32 cellular contexts compared by ENCODE assay signal in genomic region chrX:131836161-131836560, GRCh38.
"Had no signal": no experiment of that assay in that cellular context is flagged by ENCODE, and none has a peak within 500 bp of the region (broad histone marks: within the 10 kb centered on the region; RNA-seq: fewer than 3 reads in every experiment).

No MANE protein-coding gene starts in this region.

- H3K4me3 ChIP-seq: breast epithelium, cardiac muscle cell, gastrocnemius medialis, heart left ventricle had no signal

- H3K27me3 ChIP-seq: cardiac muscle cell, gastrocnemius medialis had no signal

- ATAC-seq: activated CD4-positive, CD25-positive, alpha-beta regulatory T cell treated with anti-CD3 and anti-CD28 coated beads, Interleukin-2, amount 50 U/mL, for 24 hours; activated CD8-positive, alpha-beta T cell treated with anti-CD3 and anti-CD28 coated beads for 36 hours; activated T-cell treated with anti-CD3 and anti-CD28 coated beads, Interleukin-2, amount 50 U/mL, for 4 hours; activated T-helper 17 cell treated with anti-CD3 and anti-CD28 coated beads, Interleukin-2, amount 50 U/mL, for 72 hours; effector memory CD8-positive, alpha-beta T cell; esophagus mucosa; gastrocnemius medialis; heart left ventricle; T-helper 17 cell had no signal

- H3K36me3 ChIP-seq: breast epithelium, cardiac muscle cell, gastrocnemius medialis, heart left ventricle, WERI-Rb-1 had no signal

- DNase-seq: activated B cell treated with CpG ODN at 0.5 μM for 24 hours; activated CD4-positive, alpha-beta T cell treated with anti-CD3 and anti-CD28 coated beads for 48 hours; activated CD4-positive, alpha-beta T cell treated with anti-CD3 and anti-CD28 coated beads, Interleukin-2, amount 50 U/mL, for 1 hour; activated CD4-positive, alpha-beta T cell treated with anti-CD3 and anti-CD28 coated beads, Interleukin-2, amount 50 U/mL, for 48 hours; activated CD8-positive, alpha-beta memory T cell treated with anti-CD3 and anti-CD28 coated beads for 24 hours; activated CD8-positive, alpha-beta T cell treated with anti-CD3 and anti-CD28 coated beads for 36 hours; activated effector memory CD4-positive, alpha-beta T cell treated with Interleukin-2 at 50 U/mL for 16 hours; activated gamma-delta T cell treated with Interleukin-2 at 50 U/mL for 16 hours; activated naive CD4-positive, alpha-beta T cell treated with anti-CD3 and anti-CD28 coated beads, Interleukin-2, amount 50 U/mL, for 16 hours; activated naive CD4-positive, alpha-beta T cell treated with Interleukin-2 at 50 U/mL for 16 hours; activated T-cell treated with anti-CD3 and anti-CD28 coated beads, Interleukin-2, amount 50 U/mL, for 4 hours; amygdala; aorta; central memory CD4-positive, alpha-beta T cell; cerebellar nuclear complex; cortex of kidney; dermis blood vessel endothelial cell; effector CD4-positive, alpha-beta T cell; effector memory CD8-positive, alpha-beta T cell; foreskin fibroblast; gastrocnemius medialis; glutamatergic neuron; heart left ventricle; T-helper 1 cell; T-helper 17 cell; T1000; WERI-Rb-1 had no signal

- H3K27ac ChIP-seq: breast epithelium, cardiac muscle cell, gastrocnemius medialis, heart left ventricle, WERI-Rb-1 had no signal

- H3K4me1 ChIP-seq: breast epithelium had no signal

- H3K9me3 ChIP-seq: breast epithelium, gastrocnemius medialis, heart left ventricle had no signal
